ENCODE assay signal across 19 cellular contexts in the genomic region with DNA sequence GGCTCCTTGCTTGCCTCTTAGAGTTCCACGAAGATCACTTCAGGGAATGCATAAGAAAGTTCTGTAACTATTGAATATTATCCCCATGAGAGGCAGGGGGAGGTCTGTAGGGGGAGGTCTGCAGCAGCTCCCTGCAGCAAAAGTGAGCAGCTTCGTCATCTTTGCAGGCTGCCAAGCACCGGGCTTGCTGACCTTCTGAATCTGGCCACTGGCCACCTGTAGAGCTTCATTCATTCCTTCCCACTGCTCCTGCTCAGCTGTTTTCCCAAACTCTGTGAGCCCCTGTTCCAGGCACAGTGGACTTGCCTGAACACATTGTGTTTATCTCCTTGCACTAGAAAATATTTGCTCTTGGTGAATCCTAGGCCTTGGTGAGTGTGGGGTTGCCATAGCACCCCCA.
"Had no signal": no experiment of that assay in that cellular context is flagged by ENCODE, and none has a peak within 500 bp of the region (broad histone marks: within the 10 kb centered on the region; RNA-seq: fewer than 3 reads in every experiment).

No MANE protein-coding gene starts in this region.

- H3K4me3 Mint-ChIP-seq: natural killer cell treated with Interleukin-12 subunit alpha and Interleukin-12 subunit beta and Interleukin-15 and Interleukin-18, amount 100 ng/mL, for 72 hours had no signal

- H3K36me3 Mint-ChIP-seq: natural killer cell treated with Interleukin-12 subunit alpha and Interleukin-12 subunit beta and Interleukin-15 and Interleukin-18, amount 100 ng/mL, for 72 hours had no signal

- H3K27ac Mint-ChIP-seq: natural killer cell treated with Interleukin-12 subunit alpha and Interleukin-12 subunit beta and Interleukin-15 and Interleukin-18, amount 100 ng/mL, for 72 hours had no signal

- H3K9me3 ChIP-seq: lower lobe of right lung, psoas muscle, uterus had no signal

- H3K27me3 Mint-ChIP-seq: natural killer cell treated with Interleukin-12 subunit alpha and Interleukin-12 subunit beta and Interleukin-15 and Interleukin-18, amount 100 ng/mL, for 72 hours had no signal

- H3K27me3 ChIP-seq: dorsolateral prefrontal cortex, heart left ventricle, left lung, uterus had no signal

- H3K4me1 ChIP-seq: heart left ventricle, left lung, lower lobe of right lung, parathyroid adenoma, psoas muscle, uterus had no signal

- H3K4me3 ChIP-seq: dorsolateral prefrontal cortex, heart left ventricle, left lung, lower lobe of right lung, psoas muscle, uterus had no signal

- H3K79me2 ChIP-seq: parathyroid adenoma had no signal

- H3K27ac ChIP-seq: dorsolateral prefrontal cortex, heart left ventricle, left lung, lower lobe of right lung, parathyroid adenoma, psoas muscle, uterus had no signal

- H2AFZ ChIP-seq: parathyroid adenoma had no signal

- DNase-seq: cortex of kidney; dorsolateral prefrontal cortex; effector CD8-positive, alpha-beta T cell; foreskin melanocyte; kidney glomerular epithelial cell; left lung; lower lobe of right lung; mesenchymal stem cell; midbrain; occipital lobe; psoas muscle; small intestine; stimulated activated CD4-positive, alpha-beta T cell treated with anti-CD3 and anti-CD28 coated beads, Interleukin-12 subunit alpha, Interleukin-12 subunit beta, amount 100 ng/mL, for 4 hours; stimulated activated naive CD4-positive, alpha-beta T cell treated with Interleukin-2 at 50 U/mL for 16 hours; trophoblast cell; uterus had no signal

- H3K36me3 ChIP-seq: heart left ventricle, left lung, lower lobe of right lung, uterus had no signal

- ATAC-seq: left lung; lower lobe of right lung; natural killer cell treated with Interleukin-12 subunit alpha and Interleukin-12 subunit beta and Interleukin-15 and Interleukin-18, amount 100 ng/mL, for 72 hours; psoas muscle had no signal
